In the genomic region with DNA sequence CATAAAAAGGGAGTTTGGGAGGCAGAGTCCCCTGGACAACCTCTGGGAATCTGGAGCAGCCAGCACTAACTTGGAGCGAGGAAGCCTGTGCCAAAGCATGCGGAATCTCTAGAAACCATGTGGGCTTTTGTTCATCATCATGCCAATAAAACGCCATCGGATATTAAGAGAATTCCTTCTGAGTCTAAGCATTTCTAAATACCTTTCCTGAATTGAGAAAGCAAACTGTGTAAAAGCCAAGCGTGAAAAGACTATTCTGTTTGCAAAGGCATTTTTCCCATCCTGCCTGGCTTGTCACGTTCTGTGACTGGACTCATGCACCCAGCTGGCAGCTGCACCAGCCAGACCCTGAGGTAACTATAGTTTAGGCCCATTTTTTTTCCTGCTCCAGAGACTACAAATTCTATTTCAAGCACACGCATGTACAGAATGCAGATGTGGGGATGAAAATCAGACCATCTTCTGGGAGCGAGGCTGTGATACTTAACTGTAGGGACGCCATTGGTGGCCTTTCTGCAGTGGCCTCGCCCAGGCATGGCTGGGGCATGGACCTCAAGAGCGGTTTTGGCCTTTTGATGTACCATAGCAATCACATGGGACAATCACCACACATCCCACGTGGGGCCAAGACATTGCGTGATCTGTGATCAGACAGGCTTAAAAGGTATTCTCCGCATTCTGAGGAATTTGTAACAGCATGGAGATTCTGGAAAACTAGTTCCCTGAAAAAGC, we compare ENCODE assay signal across 22 cellular contexts.
DNase-seq lines count a peak whose midpoint lies in the region; ATAC-seq and TF ChIP-seq lines count a peak whose summit lies in the region.
"Had no signal": no experiment of that assay in that cellular context is flagged by ENCODE, and none has a peak within 500 bp of the region (broad histone marks: within the 10 kb centered on the region; RNA-seq: fewer than 3 reads in every experiment).

No MANE protein-coding gene starts in this region.

- TF ChIP-seq CTCF in BJ (IDR thresholded peaks at IDR 0.05; ENCODE audit: insufficient read depth, low read depth, low read length): no peak
- no peak for TF ChIP-seq CTCF in Peyer's patch (IDR thresholded peaks at IDR 0.05)

- DNase-seq in BJ (ENCODE audit: low read depth): peak; percentile 60
- DNase-seq in SJSA1 (ENCODE audit: low read depth in 1 of 2, low spot score in 2 of 2): no peak
- DNase-seq in fibroblast of gingiva (ENCODE audit: low read depth): peak; percentile 64
- DNase-seq in NOMO-1 (lab: John Stamatoyannopoulos, UW; ENCODE audit: unreplicated experiment in 2 of 2): no peak
- DNase-seq in H7: no peak
- no peak for DNase-seq in Peyer's patch
- DNase-seq: activated CD4-positive, alpha-beta memory T cell treated with anti-CD3 and anti-CD28 coated beads for 36 hours; activated T-cell treated with anti-CD3 and anti-CD28 coated beads, Interleukin-2, amount 50 U/mL, for 48 hours; effector CD8-positive, alpha-beta T cell; heart left ventricle; immature natural killer cell; MV-4-11; NCI-H187; NCI-H446 treated with DMSO at 0.1 percent for 48 hours; psoas muscle; Right ventricle myocardium superior; tibial artery had no signal

- H3K4me3 ChIP-seq in BJ (ENCODE audit: low read depth, low read length) (no peak overlapping the region), SJSA1 (no peak overlapping the region), skeletal muscle satellite cell (ENCODE audit: low read length) (no peak overlapping the region), H7 (ENCODE audit: insufficient read depth, low read depth, low read length) (no peak overlapping the region), Peyer's patch (no peak overlapping the region)
- H3K4me3 ChIP-seq: heart left ventricle, K562, psoas muscle, tibial artery had no signal

- H3K9ac ChIP-seq in skeletal muscle satellite cell (ENCODE audit: low read depth, low read length): peak overlapping the region; percentile 5

- CTCF ChIA-PET in BJ (lab: Yijun Ruan, JAX): interaction anchor here (0.9 to 1.5 kb wide), 4 partner anchors 9 to 38 kb away, joined by 3 to 6 read pairs (median 5); no protein-coding TSS in a partner anchor

- no peaks in the 10 kb centered on the region for H3K9me3 ChIP-seq in SJSA1 (replicated peaks)
- no peaks in the 10 kb centered on the region for H3K9me3 ChIP-seq in skeletal muscle satellite cell (replicated peaks; ENCODE audit: low read length)
- no peaks in the 10 kb centered on the region for H3K9me3 ChIP-seq in Peyer's patch
- H3K9me3 ChIP-seq: heart left ventricle, psoas muscle, tibial artery had no signal

- no peak overlapping the region for H3K4me2 ChIP-seq in skeletal muscle satellite cell (ENCODE audit: low read length)

- peak overlapping the region; percentile 26; the same call in 1 of the 2 replicates for H3K27ac ChIP-seq in SJSA1
- no peak overlapping the region for H3K27ac ChIP-seq in Peyer's patch
- H3K27ac ChIP-seq: heart left ventricle, HL-60, psoas muscle, tibial artery had no signal

- POLR2A ChIA-PET in BJ (lab: Charles Lee): interaction anchor here (0.6 kb wide), 1 partner anchor 67 kb away, joined by 3 read pairs; no protein-coding TSS in a partner anchor

- no peak for TF ChIP-seq POLR2A in Peyer's patch (IDR thresholded peaks at IDR 0.05)

- H3K27me3 ChIP-seq in BJ (ENCODE audit: control insufficient read depth, insufficient read depth, low read length) (no peaks in the 10 kb centered on the region), SJSA1 (replicated peaks) (no peaks in the 10 kb centered on the region), skeletal muscle satellite cell (ENCODE audit: control insufficient read depth, insufficient read depth, low read length) (no peaks in the 10 kb centered on the region), H7 (ENCODE audit: control insufficient read depth, insufficient read depth, low read length) (no peaks in the 10 kb centered on the region), Peyer's patch (no peaks in the 10 kb centered on the region)
- H3K27me3 ChIP-seq: heart left ventricle, tibial artery had no signal

- H3K36me3 ChIP-seq in BJ (ENCODE audit: control insufficient read depth, insufficient read depth, low read length): no peaks in the 10 kb centered on the region
- H3K36me3 ChIP-seq in SJSA1: no peaks in the 10 kb centered on the region
- H3K36me3 ChIP-seq in skeletal muscle satellite cell (ENCODE audit: insufficient read depth, low read length): no peaks in the 10 kb centered on the region
- no peaks in the 10 kb centered on the region for H3K36me3 ChIP-seq in H7 (replicated peaks; ENCODE audit: control insufficient read depth, insufficient read depth, low read length)
- no peaks in the 10 kb centered on the region for H3K36me3 ChIP-seq in Peyer's patch
- H3K36me3 ChIP-seq: tibial artery had no signal

- peaks cover 11% of the 10 kb centered on the region for H3K4me1 ChIP-seq in SJSA1 (replicated peaks)
- H3K4me1 ChIP-seq in skeletal muscle satellite cell (ENCODE audit: control insufficient read depth, insufficient read depth, low read length): peaks cover 8% of the 10 kb centered on the region
- no peaks in the 10 kb centered on the region for H3K4me1 ChIP-seq in Peyer's patch
- H3K4me1 ChIP-seq: heart left ventricle had no signal

- no peak for ATAC-seq in HG03139 (IDR thresholded peaks at IDR 0.05; ENCODE audit: unreplicated experiment)
- ATAC-seq: heart left ventricle; K562; natural killer cell treated with Interleukin-12 subunit alpha and Interleukin-12 subunit beta and Interleukin-15 and Interleukin-18, amount 100 ng/mL, for 72 hours had no signal

Comparison
In these comparisons a context has a peak if more than half of its experiments do, and no peak if none do; other contexts are left out.
1. DNase-seq: peak in BJ (single experiment) and fibroblast of gingiva (single experiment); none in SJSA1 (0 of 2), NOMO-1 (0 of 2), H7 (single experiment) and Peyer's patch (0 of 3).